In the genomic region with DNA sequence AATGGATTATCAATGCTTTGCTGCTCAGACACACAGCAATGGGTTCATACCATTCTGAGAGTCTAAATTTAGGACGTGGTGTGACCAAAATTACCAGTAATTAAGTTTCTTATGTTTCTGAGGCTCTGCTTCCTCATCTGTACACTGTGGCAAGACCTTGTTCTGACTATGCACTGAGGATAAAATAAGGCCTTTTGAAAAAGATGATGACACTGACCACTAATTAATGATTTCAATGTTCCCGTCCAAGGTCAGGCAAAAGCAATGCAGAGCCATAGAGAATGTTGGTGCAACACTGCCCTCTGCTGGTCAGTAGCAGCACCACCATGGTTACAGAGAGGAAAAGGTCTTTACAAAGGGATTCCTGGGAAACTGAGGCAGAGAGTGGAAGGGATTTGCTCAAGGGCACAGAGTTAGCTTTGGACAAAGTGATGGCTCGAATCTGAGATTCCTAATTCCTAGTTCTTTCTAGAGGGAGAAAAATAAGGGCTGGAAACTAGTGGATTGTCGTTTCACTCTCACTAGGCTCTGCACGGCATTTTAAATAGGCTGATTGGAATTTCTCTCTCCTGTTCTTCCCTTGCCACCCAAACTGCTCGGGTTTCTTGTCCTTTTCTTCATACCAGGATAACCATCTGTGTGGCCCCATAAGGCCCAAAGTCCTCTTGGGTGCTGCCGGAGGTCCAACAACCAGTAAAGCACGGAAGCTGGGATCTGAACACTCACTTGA, we compare ENCODE assay signal across 8 cellular contexts. TPM values are rescaled to one million over a fixed set of nuclear protein-coding genes. Genes with fewer than 3 reads are reported as not detected.
DNase-seq lines count a peak whose midpoint lies in the region; ATAC-seq, FAIRE-seq and TF ChIP-seq lines count a peak whose summit lies in the region.

No MANE protein-coding gene starts in this region.

- H2BK15ac ChIP-seq in IMR-90 (ENCODE audit: low read depth, low read length), result no peak overlapping the region

- intact Hi-C loops in IMR-90 (cut with micrococcal nuclease), result loop anchor here (1.0 to 5.0 kb wide), 4 partner anchors 102 to 527 kb away; a partner anchor contains a TSS

- POLR2A ChIA-PET in IMR-90 (lab: Charles Lee; ENCODE audit: unreplicated experiment), result no interaction called here

- no CpG with 5 or more reads among the region's 8 CpGs for WGBS in IMR-90 (ENCODE audit: extremely low coverage in 2 of 2, insufficient read length in 1 of 2), 2 experiments

- ATAC-seq in GM18520 (IDR thresholded peaks at IDR 0.05; ENCODE audit: unreplicated experiment) (peak; percentile 87), IMR-90 (ENCODE audit: low read depth) (peak; percentile 92), foreskin keratinocyte (no peak)

- DNase-seq in AG09319 (ENCODE audit: extremely low read depth, low read depth), result no peak
- peak; percentile 61 for DNase-seq in IMR-90
- peak; percentile 41 for DNase-seq in RCC 7860 (ENCODE audit: low spot score)
- DNase-seq in activated T-helper 9 cell treated with anti-CD3 and anti-CD28 coated beads, Interleukin-2, amount 50 U/mL, for 16 hours (ENCODE audit: low read depth), result peak; percentile 49
- DNase-seq in foreskin keratinocyte, result peak in 1 of 2 donors; percentile 49
- DNase-seq in osteocyte (ENCODE audit: extremely low spot score, unreplicated experiment), result no peak
- peak; percentile 62 for DNase-seq in urothelium cell line (ENCODE audit: low spot score)

- no peak overlapping the region for H3K4me3 Mint-ChIP-seq in osteocyte (ENCODE audit: unreplicated experiment)

- no peaks in the 10 kb centered on the region for H3K36me3 ChIP-seq in IMR-90 (ENCODE audit: control insufficient read depth, insufficient read depth, low read length)

- H4K5ac ChIP-seq in IMR-90 (ENCODE audit: low read depth, low read length), result no peak overlapping the region

- TF ChIP-seq RAD21 in IMR-90 (IDR thresholded peaks at IDR 0.05; ENCODE audit: low read length), result peak; percentile 88

- no peak overlapping the region for H4K91ac ChIP-seq in IMR-90 (ENCODE audit: insufficient read depth, low read depth, low read length)

- no peaks in the 10 kb centered on the region for H3K36me3 Mint-ChIP-seq in osteocyte (ENCODE audit: unreplicated experiment)

- no peak overlapping the region for H3K14ac ChIP-seq in IMR-90 (replicated peaks; ENCODE audit: low read depth, low read length)

- H3K27ac ChIP-seq in IMR-90 (ENCODE audit: insufficient read depth, low read length) (no peak overlapping the region), foreskin keratinocyte (no peak overlapping the region)

- in situ Hi-C loops in IMR-90 (cut with MboI; ENCODE audit: low sequenced_read_pairs), result no loop called here

- H3K9me3 Mint-ChIP-seq in osteocyte (ENCODE audit: unreplicated experiment), result no peaks in the 10 kb centered on the region

- FAIRE-seq in RCC 7860 (lab: Jason Lieb, UNC), result peak; percentile 45
- no peak for FAIRE-seq in urothelium cell line (lab: Jason Lieb, UNC)

- no peaks in the 10 kb centered on the region for H3K4me1 Mint-ChIP-seq in osteocyte (ENCODE audit: unreplicated experiment)

- H3K27me3 Mint-ChIP-seq in osteocyte (ENCODE audit: unreplicated experiment), result peaks cover 4% of the 10 kb centered on the region

- TF ChIP-seq CTCF in AG09319 (IDR thresholded peaks at IDR 0.05; ENCODE audit: low read depth, low read length) (peak; percentile 95), IMR-90 (conservative IDR thresholded peaks at IDR 0.05; ENCODE audit: low read depth, low read length) (peak; percentile 88), foreskin keratinocyte (conservative IDR thresholded peaks at IDR 0.05) (peak; percentile 87), osteocyte (IDR thresholded peaks at IDR 0.05) (peak; percentile 96)

- dilution Hi-C loops in IMR-90 (cut with HindIII; ENCODE audit: low sequenced_read_pairs, unreplicated experiment), result no loop called here

- BruUV-seq in IMR-90 (replicated peaks; lab: Mats Ljungman, UMichigan), result no TSS peak

- no peak overlapping the region for H3K23ac ChIP-seq in IMR-90 (ENCODE audit: low read depth, low read length)

- H2AFZ ChIP-seq in IMR-90 (replicated peaks; ENCODE audit: low read length, poor library complexity), result no peak overlapping the region

- H3K18ac ChIP-seq in IMR-90 (ENCODE audit: low read depth, low read length), result no peak overlapping the region

- no peak overlapping the region for H3K4ac ChIP-seq in IMR-90 (ENCODE audit: low read depth, low read length)

- H2AK9ac ChIP-seq in IMR-90 (replicated peaks; ENCODE audit: low read depth, low read length, poor library complexity), result no peak overlapping the region

- no peak overlapping the region for H3K4me3 ChIP-seq in IMR-90 (ENCODE audit: insufficient read depth, low read depth, low read length)

- H3K4me1 ChIP-seq in IMR-90 (ENCODE audit: control insufficient read depth, insufficient read depth, low read length) (no peaks in the 10 kb centered on the region), foreskin keratinocyte (no peaks in the 10 kb centered on the region)

- CTCF ChIA-PET in IMR-90 (lab: Yijun Ruan, JAX), result no interaction called here

- no peak overlapping the region for H2AK5ac ChIP-seq in IMR-90 (ENCODE audit: low read depth, low read length)

- no peaks in the 10 kb centered on the region for H3K9me1 ChIP-seq in IMR-90 (ENCODE audit: insufficient read depth, low read length)

- H3K27ac Mint-ChIP-seq in osteocyte (ENCODE audit: unreplicated experiment), result no peak overlapping the region

- no peak overlapping the region for H3K56ac ChIP-seq in IMR-90 (ENCODE audit: extremely low read depth, insufficient read depth, low read length)

- no peak overlapping the region for H2BK5ac ChIP-seq in IMR-90 (ENCODE audit: low read depth, low read length, poor library complexity, severe bottlenecking)

- peaks cover 2% of the 10 kb centered on the region for H3K27me3 ChIP-seq in IMR-90 (ENCODE audit: control insufficient read depth, insufficient read depth, low read length)
- no peaks in the 10 kb centered on the region for H3K27me3 ChIP-seq in foreskin keratinocyte

- no peak overlapping the region for H3K4me2 ChIP-seq in IMR-90 (ENCODE audit: low read depth, low read length)

- H3K9ac ChIP-seq in IMR-90 (ENCODE audit: low read depth, low read length), result no peak overlapping the region

- H4K20me1 ChIP-seq in IMR-90 (ENCODE audit: insufficient read depth, low read length), result no peaks in the 10 kb centered on the region

- TF ChIP-seq POLR2A in IMR-90 (IDR thresholded peaks at IDR 0.05; ENCODE audit: low read depth, low read length), result no peak

- H2BK20ac ChIP-seq in IMR-90 (ENCODE audit: low read depth, low read length), result no peak overlapping the region

- no peak overlapping the region for H2BK120ac ChIP-seq in IMR-90 (ENCODE audit: low read depth, low read length)

- no peak overlapping the region for H4K8ac ChIP-seq in IMR-90 (ENCODE audit: low read depth in 2 of 2, low read length in 2 of 2)

- H3K79me1 ChIP-seq in IMR-90 (ENCODE audit: low read depth in 1 of 2, low read length in 2 of 2), result no peaks in the 10 kb centered on the region

- no peaks in the 10 kb centered on the region for H3K9me3 ChIP-seq in IMR-90 (ENCODE audit: control insufficient read depth, insufficient read depth, low read length)

TF ChIP-seq in IMR-90, 13 proteins besides CTCF, POLR2A, EP300 and RAD21:
- peak; percentile 82 for TF ChIP-seq SMC3 (IDR thresholded peaks at IDR 0.05; ENCODE audit: low read depth, low read length)
- no peak for TF ChIP-seq CHD1 (IDR thresholded peaks at IDR 0.05; ENCODE audit: low read depth, low read length)

RNA-seq across cellular contexts. Expression of a gene that starts 22.3 kb away (rescaled TPM):
- total RNA-seq in IMR-90 (2012; rRNA removed), result under 0.01 and 0.18 TPM in 2 replicates
- 0.07 and 0.16 TPM in 2 replicates for polyA plus RNA-seq in IMR-90 (2012; rRNA removed)
- 0.04 and 0.15 TPM in 2 replicates for polyA plus RNA-seq in IMR-90 (2012; cell fraction: cytosol; rRNA removed)
- 0.10 and 0.24 TPM in 2 replicates for polyA plus RNA-seq in IMR-90 (2012; cell fraction: nucleus; rRNA removed; ENCODE audit: low replicate concordance)
- total RNA-seq in foreskin keratinocyte, result 0.10 and 0.28 TPM in 2 replicates
- 0.04 TPM in 2 replicates for polyA plus RNA-seq in foreskin keratinocyte
- 0.08 and 0.30 TPM in 2 replicates for total RNA-seq in osteocyte

Comparison
In these comparisons a context has a peak if more than half of its experiments do, and no peak if none do; other contexts are left out.
1. DNase-seq: peak in IMR-90 (single experiment), RCC 7860 (single experiment), activated T-helper 9 cell treated with anti-CD3 and anti-CD28 coated beads, Interleukin-2, amount 50 U/mL, for 16 hours (single experiment) and urothelium cell line (single experiment); none in AG09319 (single experiment) and osteocyte (single experiment).
2. Peak in every context shown above with its lines, with median percentiles within 50 percentile points of each other: CTCF ChIP-seq.